1 cellular context compared by ENCODE assay signal in genomic region chr14:65137648-65138317, GRCh38.
TF ChIP-seq lines count a peak whose summit lies in the region.

No MANE protein-coding gene starts in this region.

TF ChIP-seq in HEK293, 187 proteins besides CTCF, POLR2A, EP300 and RAD21 (continued from another document):
- TF ChIP-seq REST (tag by site-specific recombination; IDR thresholded peaks at IDR 0.05) (no peak), HOXC10 (CRISPR knock-in tag; IDR thresholded peaks at IDR 0.05) (no peak), ZNF138 (tag by site-specific recombination; IDR thresholded peaks at IDR 0.05; ENCODE audit: borderline replicate concordance) (no peak), ZNF660 (tag by site-specific recombination; IDR thresholded peaks at IDR 0.05) (no peak), ZNF747 (tag by site-specific recombination; IDR thresholded peaks at IDR 0.05) (no peak), ZBTB10 (tag by site-specific recombination; IDR thresholded peaks at IDR 0.05) (no peak), ZFP3 (tag by site-specific recombination; IDR thresholded peaks at IDR 0.05; ENCODE audit: low read depth) (no peak), ZNF175 (tag by site-specific recombination; IDR thresholded peaks at IDR 0.05) (no peak)
